ENCODE assay signal across 5 cellular contexts in the genomic region with DNA sequence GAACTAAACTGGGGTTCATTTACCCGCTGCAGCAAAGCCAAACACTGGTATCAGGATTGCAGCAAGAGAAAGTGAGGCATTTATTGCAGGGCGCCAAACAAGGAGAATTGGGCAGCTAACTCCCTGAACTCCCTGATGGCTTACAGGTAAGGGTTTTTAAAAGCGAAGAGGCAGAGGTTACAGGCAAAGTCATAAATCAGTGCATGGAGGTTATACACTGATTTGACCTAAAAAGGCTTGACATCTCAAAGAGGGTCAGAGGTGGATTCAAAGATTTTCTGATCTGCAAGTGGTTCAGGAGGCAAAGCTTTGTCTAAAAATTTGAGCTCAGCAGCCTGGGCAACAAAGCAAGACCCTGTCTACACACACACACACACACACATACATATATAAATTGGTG.
"Had no signal": no experiment of that assay in that cellular context is flagged by ENCODE, and none has a peak within 500 bp of the region (broad histone marks: within the 10 kb centered on the region; RNA-seq: fewer than 3 reads in every experiment).

No MANE protein-coding gene starts in this region.

- DNase-seq: H9, HCEC 1CT had no signal

- H3K4me1 Mint-ChIP-seq: GM23338 had no signal

- H3K9me3 Mint-ChIP-seq: GM23338, H9, IgD-negative memory B cell had no signal

- H3K4me3 ChIP-seq: GM23338 had no signal

- H3K27ac Mint-ChIP-seq: GM23338, H9, IgD-negative memory B cell had no signal

- H3K4me3 Mint-ChIP-seq: GM23338, H9, IgD-negative memory B cell had no signal

- ATAC-seq: GM23338, HepG2 had no signal
